ENCODE assay signal across 8 cellular contexts in genomic region chr9:100411472-100412270, GRCh38. TPM values are rescaled to one million over a fixed set of nuclear protein-coding genes. Genes with fewer than 3 reads are reported as not detected.
DNase-seq lines count a peak whose midpoint lies in the region; ATAC-seq and TF ChIP-seq lines count a peak whose summit lies in the region.

No MANE protein-coding gene starts in this region.

- ATAC-seq in GM18868 (IDR thresholded peaks at IDR 0.05; ENCODE audit: unreplicated experiment) (peak; percentile 100), HG03103 (IDR thresholded peaks at IDR 0.05; ENCODE audit: low read depth, unreplicated experiment) (peak; percentile 98)

- DNase-seq in A673 (ENCODE audit: low spot score), result peak; percentile 93
- peak; percentile 55 for DNase-seq in NCI-H2196 treated with DMSO at 0.1 percent for 48 hours (lab: John Stamatoyannopoulos, UW; ENCODE audit: unreplicated experiment)
- DNase-seq in activated CD4-positive, CD25-positive, alpha-beta regulatory T cell treated with anti-CD3 and anti-CD28 coated beads, Interleukin-2, amount 50 U/mL, for 16 hours (ENCODE audit: low read depth, low spot score), result peak; percentile 75
- peak; percentile 32 to 88 for DNase-seq in cerebellar nuclear complex (lab: John Stamatoyannopoulos, UW)
- DNase-seq in islet precursor cell, result peak; percentile 94
- DNase-seq in stimulated activated CD4-positive, alpha-beta T cell treated with anti-CD3 and anti-CD28 coated beads, Interleukin-12 subunit alpha, Interleukin-12 subunit beta, amount 100 ng/mL, for 4 hours, result peak; percentile 85

- no TSS peak for BruUV-seq in A673 (replicated peaks; lab: Mats Ljungman, UMichigan)

- CTCF ChIA-PET in A673 (lab: Charles Lee), result interaction anchor here (0.6 kb wide), 1 partner anchor 12 kb away, joined by 11 read pairs; no protein-coding TSS in a partner anchor

- no peak overlapping the region for H3K27ac ChIP-seq in A673 (ENCODE audit: low read depth, low read length, poor library complexity, severe bottlenecking)

- H3K36me3 ChIP-seq in A673 (ENCODE audit: insufficient read depth, low read length, poor library complexity, severe bottlenecking), result no peaks in the 10 kb centered on the region

- no peaks in the 10 kb centered on the region for H3K27me3 ChIP-seq in A673 (replicated peaks; ENCODE audit: insufficient read depth, low read depth, low read length, poor library complexity)

- H3K4me1 ChIP-seq in A673 (ENCODE audit: insufficient read depth, low read length, poor library complexity, severe bottlenecking), result peaks cover 9% of the 10 kb centered on the region

- intact Hi-C loops in A673 (cut with micrococcal nuclease; ENCODE audit: unreplicated experiment), result no loop called here

- H3K9me3 ChIP-seq in A673 (ENCODE audit: low read depth, low read length, poor library complexity, severe bottlenecking), result peaks cover 3% of the 10 kb centered on the region

- POLR2A ChIA-PET in A673 (lab: Charles Lee; ENCODE audit: low non-redundant PET), result interaction anchor here (0.7 kb wide), 1 partner anchor 1189 kb away, joined by 5 read pairs; no protein-coding TSS in a partner anchor

- no peak for TF ChIP-seq CTCF in A673 (conservative IDR thresholded peaks at IDR 0.05; ENCODE audit: low read depth, low read length)

- peak overlapping the region; percentile 32 for H3K4me3 ChIP-seq in A673 (ENCODE audit: low read depth, low read length, poor library complexity, severe bottlenecking)

RNA-seq across cellular contexts. Expression of gene MSANTD3, which starts 15.3 kb away (rescaled TPM):
- 44.7 and 52.9 TPM in 2 replicates for total RNA-seq in A673 (2021)

RNA-seq across cellular contexts. Expression of gene TEX10, which starts 58.9 kb away (rescaled TPM):
- total RNA-seq in A673 (2021), result 42.7 and 46.7 TPM in 2 replicates
